ENCODE assay signal across 1 cellular context in the genomic region with DNA sequence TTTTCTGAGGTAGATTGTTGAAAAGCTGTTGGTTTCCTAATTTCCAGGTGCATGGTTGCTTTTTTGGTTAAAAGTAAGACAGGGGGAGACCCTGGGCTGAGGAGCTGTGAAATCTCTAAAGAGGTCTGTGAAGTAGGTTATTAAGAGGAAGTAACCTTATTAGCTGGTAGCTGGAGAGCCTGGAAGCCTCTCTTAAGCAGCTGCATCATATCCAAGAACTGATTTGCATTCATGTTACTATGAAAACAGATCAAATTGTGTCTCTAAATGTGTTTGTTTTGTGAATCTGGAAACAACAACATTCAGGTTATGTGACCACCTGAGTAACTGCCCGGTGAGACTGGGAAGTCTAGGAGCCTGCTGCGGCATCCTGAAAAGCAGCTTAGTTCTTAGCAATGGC.
TF ChIP-seq lines count a peak whose summit lies in the region.

No MANE protein-coding gene starts in this region.

TF ChIP-seq in HepG2, 621 proteins besides CTCF, POLR2A, EP300 and RAD21 (continued from another document):
- TF ChIP-seq, protein P1, sequence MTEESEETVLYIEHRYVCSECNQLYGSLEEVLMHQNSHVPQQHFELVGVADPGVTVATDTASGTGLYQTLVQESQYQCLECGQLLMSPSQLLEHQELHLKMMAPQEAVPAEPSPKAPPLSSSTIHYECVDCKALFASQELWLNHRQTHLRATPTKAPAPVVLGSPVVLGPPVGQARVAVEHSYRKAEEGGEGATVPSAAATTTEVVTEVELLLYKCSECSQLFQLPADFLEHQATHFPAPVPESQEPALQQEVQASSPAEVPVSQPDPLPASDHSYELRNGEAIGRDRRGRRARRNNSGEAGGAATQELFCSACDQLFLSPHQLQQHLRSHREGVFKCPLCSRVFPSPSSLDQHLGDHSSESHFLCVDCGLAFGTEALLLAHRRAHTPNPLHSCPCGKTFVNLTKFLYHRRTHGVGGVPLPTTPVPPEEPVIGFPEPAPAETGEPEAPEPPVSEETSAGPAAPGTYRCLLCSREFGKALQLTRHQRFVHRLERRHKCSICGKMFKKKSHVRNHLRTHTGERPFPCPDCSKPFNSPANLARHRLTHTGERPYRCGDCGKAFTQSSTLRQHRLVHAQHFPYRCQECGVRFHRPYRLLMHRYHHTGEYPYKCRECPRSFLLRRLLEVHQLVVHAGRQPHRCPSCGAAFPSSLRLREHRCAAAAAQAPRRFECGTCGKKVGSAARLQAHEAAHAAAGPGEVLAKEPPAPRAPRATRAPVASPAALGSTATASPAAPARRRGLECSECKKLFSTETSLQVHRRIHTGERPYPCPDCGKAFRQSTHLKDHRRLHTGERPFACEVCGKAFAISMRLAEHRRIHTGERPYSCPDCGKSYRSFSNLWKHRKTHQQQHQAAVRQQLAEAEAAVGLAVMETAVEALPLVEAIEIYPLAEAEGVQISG (CRISPR knock-in tag; IDR thresholded peaks at IDR 0.05) = no peak
- no peak for TF ChIP-seq ZNF136 (CRISPR knock-in tag; IDR thresholded peaks at IDR 0.05; ENCODE audit: low read depth)
- TF ChIP-seq, protein P2, sequence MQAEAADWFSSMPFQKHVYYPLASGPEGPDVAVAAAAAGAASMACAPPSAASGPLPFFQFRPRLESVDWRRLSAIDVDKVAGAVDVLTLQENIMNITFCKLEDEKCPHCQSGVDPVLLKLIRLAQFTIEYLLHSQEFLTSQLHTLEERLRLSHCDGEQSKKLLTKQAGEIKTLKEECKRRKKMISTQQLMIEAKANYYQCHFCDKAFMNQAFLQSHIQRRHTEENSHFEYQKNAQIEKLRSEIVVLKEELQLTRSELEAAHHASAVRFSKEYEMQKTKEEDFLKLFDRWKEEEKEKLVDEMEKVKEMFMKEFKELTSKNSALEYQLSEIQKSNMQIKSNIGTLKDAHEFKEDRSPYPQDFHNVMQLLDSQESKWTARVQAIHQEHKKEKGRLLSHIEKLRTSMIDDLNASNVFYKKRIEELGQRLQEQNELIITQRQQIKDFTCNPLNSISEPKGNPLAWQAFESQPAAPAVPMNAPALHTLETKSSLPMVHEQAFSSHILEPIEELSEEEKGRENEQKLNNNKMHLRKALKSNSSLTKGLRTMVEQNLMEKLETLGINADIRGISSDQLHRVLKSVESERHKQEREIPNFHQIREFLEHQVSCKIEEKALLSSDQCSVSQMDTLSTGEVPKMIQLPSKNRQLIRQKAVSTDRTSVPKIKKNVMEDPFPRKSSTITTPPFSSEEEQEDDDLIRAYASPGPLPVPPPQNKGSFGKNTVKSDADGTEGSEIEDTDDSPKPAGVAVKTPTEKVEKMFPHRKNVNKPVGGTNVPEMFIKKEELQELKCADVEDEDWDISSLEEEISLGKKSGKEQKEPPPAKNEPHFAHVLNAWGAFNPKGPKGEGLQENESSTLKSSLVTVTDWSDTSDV (CRISPR knock-in tag; IDR thresholded peaks at IDR 0.05) = no peak
- TF ChIP-seq RFXANK (CRISPR knock-in tag; IDR thresholded peaks at IDR 0.05) = no peak
- TF ChIP-seq SIX1 (CRISPR knock-in tag; IDR thresholded peaks at IDR 0.05; ENCODE audit: borderline replicate concordance) = no peak
TF ChIP-seq in HepG2: peak in this region for 0.
